2 cellular contexts compared by ENCODE assay signal in the genomic region with DNA sequence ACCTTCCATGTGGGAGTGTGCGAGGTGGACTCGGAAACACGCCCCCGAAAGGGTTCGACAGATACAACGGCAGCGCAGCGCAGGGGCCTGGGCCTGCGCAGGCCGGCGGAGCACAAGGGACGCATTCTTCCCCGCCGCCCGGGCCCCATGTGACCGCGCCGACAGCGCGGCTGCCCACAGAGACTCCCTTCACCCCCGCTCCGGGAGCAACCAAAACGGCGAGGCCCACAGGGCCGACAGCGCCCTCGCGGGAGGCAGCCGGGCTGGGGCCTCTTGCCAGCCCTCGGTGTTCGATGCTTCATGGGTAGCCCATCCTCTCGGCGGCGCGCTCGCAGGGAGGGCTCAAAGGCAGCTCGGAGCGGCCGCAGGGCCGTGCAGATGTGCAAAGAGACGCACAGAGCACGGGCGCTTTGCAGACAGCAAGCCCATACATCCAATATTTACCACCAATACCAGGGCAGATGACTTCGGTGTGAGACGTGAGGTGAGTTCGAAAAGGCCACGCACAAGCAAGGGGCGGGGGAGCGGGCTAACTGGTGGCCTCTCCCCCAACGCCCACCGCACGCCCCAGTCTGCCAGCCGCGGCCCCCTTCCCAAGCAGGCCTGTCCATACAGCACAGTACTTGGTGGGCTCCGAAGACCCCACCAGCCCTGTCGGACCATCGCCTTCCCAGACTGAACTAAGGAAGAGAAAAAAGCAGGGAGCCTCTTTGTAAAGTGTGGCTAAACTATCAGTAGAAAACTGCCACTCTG.
TF ChIP-seq lines count a peak whose summit lies in the region.

No MANE protein-coding gene starts in this region.

TF ChIP-seq in IMR-90, 13 proteins besides CTCF, POLR2A, EP300 and RAD21:
- TF ChIP-seq RFX5 (IDR thresholded peaks at IDR 0.05; ENCODE audit: low read depth, low read length) (no peak), SMC3 (IDR thresholded peaks at IDR 0.05; ENCODE audit: low read depth, low read length) (no peak), CHD1 (IDR thresholded peaks at IDR 0.05; ENCODE audit: low read depth, low read length) (no peak), BHLHE40 (IDR thresholded peaks at IDR 0.05; ENCODE audit: low read depth, low read length) (no peak), NFE2L2 (IDR thresholded peaks at IDR 0.05; ENCODE audit: low read depth, low read length) (no peak), FOS (IDR thresholded peaks at IDR 0.05; ENCODE audit: low read depth, low read length) (no peak), MXI1 (IDR thresholded peaks at IDR 0.05; ENCODE audit: borderline replicate concordance, low read depth, low read length) (no peak), MAFK (IDR thresholded peaks at IDR 0.05; ENCODE audit: low read depth, low read length) (no peak), RCOR1 (IDR thresholded peaks at IDR 0.05; ENCODE audit: insufficient replicate concordance, low read length) (no peak), CEBPB (IDR thresholded peaks at IDR 0.05; ENCODE audit: low read depth, low read length) (no peak), MAZ (IDR thresholded peaks at IDR 0.05; ENCODE audit: borderline replicate concordance, low read depth, low read length) (no peak)
- TF ChIP-seq, protein P1, sequence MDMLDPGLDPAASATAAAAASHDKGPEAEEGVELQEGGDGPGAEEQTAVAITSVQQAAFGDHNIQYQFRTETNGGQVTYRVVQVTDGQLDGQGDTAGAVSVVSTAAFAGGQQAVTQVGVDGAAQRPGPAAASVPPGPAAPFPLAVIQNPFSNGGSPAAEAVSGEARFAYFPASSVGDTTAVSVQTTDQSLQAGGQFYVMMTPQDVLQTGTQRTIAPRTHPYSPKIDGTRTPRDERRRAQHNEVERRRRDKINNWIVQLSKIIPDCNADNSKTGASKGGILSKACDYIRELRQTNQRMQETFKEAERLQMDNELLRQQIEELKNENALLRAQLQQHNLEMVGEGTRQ (IDR thresholded peaks at IDR 0.05; ENCODE audit: low read depth, low read length) = no peak
- TF ChIP-seq, protein P2, sequence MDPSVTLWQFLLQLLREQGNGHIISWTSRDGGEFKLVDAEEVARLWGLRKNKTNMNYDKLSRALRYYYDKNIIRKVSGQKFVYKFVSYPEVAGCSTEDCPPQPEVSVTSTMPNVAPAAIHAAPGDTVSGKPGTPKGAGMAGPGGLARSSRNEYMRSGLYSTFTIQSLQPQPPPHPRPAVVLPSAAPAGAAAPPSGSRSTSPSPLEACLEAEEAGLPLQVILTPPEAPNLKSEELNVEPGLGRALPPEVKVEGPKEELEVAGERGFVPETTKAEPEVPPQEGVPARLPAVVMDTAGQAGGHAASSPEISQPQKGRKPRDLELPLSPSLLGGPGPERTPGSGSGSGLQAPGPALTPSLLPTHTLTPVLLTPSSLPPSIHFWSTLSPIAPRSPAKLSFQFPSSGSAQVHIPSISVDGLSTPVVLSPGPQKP (IDR thresholded peaks at IDR 0.05; ENCODE audit: borderline replicate concordance, low read depth, low read length) = no peak
TF ChIP-seq in IMR-90: peak in this region for 0.

TF ChIP-seq in endothelial cell of umbilical vein, 7 proteins besides CTCF, POLR2A, EP300 and RAD21:
- TF ChIP-seq POLR2AphosphoS5 (IDR thresholded peaks at IDR 0.05; ENCODE audit: insufficient read depth, low read depth, low read length) (no peak), FOS (IDR thresholded peaks at IDR 0.05; ENCODE audit: borderline replicate concordance, insufficient read depth, low read length) (no peak), EZH2 (IDR thresholded peaks at IDR 0.05; ENCODE audit: borderline replicate concordance, low read depth, low read length, severe bottlenecking) (peak; percentile 48), GATA2 (IDR thresholded peaks at IDR 0.05; ENCODE audit: insufficient read depth, insufficient read length, low read depth, low read length) (no peak), MYC (IDR thresholded peaks at IDR 0.05; ENCODE audit: low read depth, low read length) (no peak)
- TF ChIP-seq, protein P3, sequence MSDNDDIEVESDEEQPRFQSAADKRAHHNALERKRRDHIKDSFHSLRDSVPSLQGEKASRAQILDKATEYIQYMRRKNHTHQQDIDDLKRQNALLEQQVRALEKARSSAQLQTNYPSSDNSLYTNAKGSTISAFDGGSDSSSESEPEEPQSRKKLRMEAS (IDR thresholded peaks at IDR 0.05; ENCODE audit: insufficient read depth, insufficient read length) = no peak
